In the genomic region with DNA sequence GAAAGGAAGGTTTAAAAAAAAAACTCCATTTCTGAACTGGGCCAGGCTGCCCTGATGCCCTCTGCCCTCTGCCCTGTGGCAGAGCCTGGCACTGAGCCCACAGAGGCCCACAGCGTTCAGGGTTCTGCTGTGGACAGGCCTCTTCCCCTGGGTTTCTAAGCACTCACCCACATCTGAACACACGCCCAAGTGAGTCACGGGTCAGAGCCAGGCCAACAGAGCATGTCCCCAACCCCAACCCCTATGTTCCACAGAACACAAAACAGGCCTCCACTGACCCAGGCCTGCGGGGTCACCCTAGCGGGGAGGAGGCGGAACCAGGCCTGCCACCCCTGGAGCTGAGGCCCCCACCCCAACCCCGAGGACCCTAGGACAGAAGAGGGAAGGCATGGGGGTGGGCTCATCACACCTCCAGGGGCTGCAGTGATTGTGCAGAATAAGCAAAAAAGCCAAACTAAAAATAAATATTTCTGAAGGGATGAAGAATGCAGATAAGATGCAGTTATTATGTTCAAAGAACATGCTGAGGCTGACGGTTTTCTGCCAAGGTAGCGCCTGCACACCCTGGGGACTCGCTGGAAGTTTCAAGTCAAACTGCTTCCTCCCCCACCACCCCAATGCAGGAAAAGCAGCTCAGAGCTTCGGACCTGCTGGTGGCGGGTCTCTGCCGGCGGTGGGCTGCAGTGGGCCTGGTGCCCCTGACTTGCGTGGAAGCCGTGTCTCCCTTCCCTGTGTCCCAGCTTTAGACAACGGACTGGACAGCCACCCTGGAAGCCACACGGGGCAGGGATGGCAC, we compare ENCODE assay signal across 10 cellular contexts. TPM values are rescaled to one million over a fixed set of nuclear protein-coding genes. Genes with fewer than 3 reads are reported as not detected.
DNase-seq lines count a peak whose midpoint lies in the region; ATAC-seq and TF ChIP-seq lines count a peak whose summit lies in the region.
"Had no signal": no experiment of that assay in that cellular context is flagged by ENCODE, and none has a peak within 500 bp of the region (broad histone marks: within the 10 kb centered on the region; RNA-seq: fewer than 3 reads in every experiment).

No MANE protein-coding gene starts in this region.

- H3K4me1 ChIP-seq in body of pancreas (peaks cover 4% of the 10 kb centered on the region), right lobe of liver (peaks cover 0 to 14% (median 6%) of the 10 kb centered on the region in 4 donors)

- 76 to 77% methylated on average over 13 to 18 of the region's 18 CpGs for WGBS in body of pancreas, 2 donors
- WGBS in right lobe of liver (ENCODE audit: insufficient coverage, low coverage, low lambda C conversion rate, missing lambda C conversion rate): 26% methylated on average over 4 of the region's 18 CpGs
- WGBS in lower leg skin, 2 donors: 63 to 69% methylated on average over 18 of the region's 18 CpGs

- no peak for TF ChIP-seq POLR2A in body of pancreas (IDR thresholded peaks at IDR 0.05)
- no peak for TF ChIP-seq POLR2A in right lobe of liver (IDR thresholded peaks at IDR 0.05)
- TF ChIP-seq POLR2A in lower leg skin (IDR thresholded peaks at IDR 0.05): no peak

- H3K9me3 ChIP-seq in body of pancreas: no peaks in the 10 kb centered on the region
- H3K9me3 ChIP-seq in right lobe of liver: no peaks in the 10 kb centered on the region

- peak; percentile 23 for DNase-seq in A172 (ENCODE audit: low spot score)
- peak; percentile 67 for DNase-seq in M059J (ENCODE audit: low read depth)
- peak in 1 of 4 donors; percentile 56 for DNase-seq in body of pancreas
- peak; percentile 84 to 92 (median 85) for DNase-seq in right lobe of liver
- DNase-seq in lower leg skin (ENCODE audit: low spot score in 2 of 2): no peak
- DNase-seq in GM20000 (ENCODE audit: low spot score): no peak
- DNase-seq in retina: no peak
- DNase-seq: OCI-M1 had no signal

- ATAC-seq in body of pancreas: peak; percentile 40
- peak; percentile 91 to 98 (median 96) for ATAC-seq in right lobe of liver
- no peak for ATAC-seq in GM21825 (IDR thresholded peaks at IDR 0.05; ENCODE audit: unreplicated experiment)

- intact Hi-C loops in body of pancreas (cut with DNase I) (no loop called here), right lobe of liver (cut with DNase I) (no loop called here), lower leg skin (cut with DNase I; ENCODE audit: low total_unique reads) (no loop called here)

- no peak overlapping the region for H3K27ac ChIP-seq in body of pancreas
- peak overlapping the region; percentile 6 to 38 (median 15) for H3K27ac ChIP-seq in right lobe of liver

- no peaks in the 10 kb centered on the region for H3K36me3 ChIP-seq in body of pancreas (replicated peaks in 1 of 2; ENCODE audit: insufficient read depth in 1 of 2, low read depth in 2 of 2)
- no peaks in the 10 kb centered on the region for H3K36me3 ChIP-seq in right lobe of liver

- peaks cover 0 to 4% of the 10 kb centered on the region in 2 donors for H3K27me3 ChIP-seq in body of pancreas
- H3K27me3 ChIP-seq in right lobe of liver: peaks cover 3 to 4% of the 10 kb centered on the region in 2 donors

- TF ChIP-seq CTCF in body of pancreas (IDR thresholded peaks at IDR 0.05) (no peak), right lobe of liver (IDR thresholded peaks at IDR 0.05) (no peak), lower leg skin (IDR thresholded peaks at IDR 0.05) (no peak), GM20000 (IDR thresholded peaks at IDR 0.05; ENCODE audit: extremely low read depth, missing control alignments) (no peak)

- H3K4me3 ChIP-seq in body of pancreas (no peak overlapping the region), right lobe of liver (no peak overlapping the region), lower leg skin (ENCODE audit: low read depth, poor library complexity, severe bottlenecking) (no peak overlapping the region)

RNA-seq across cellular contexts. Expression of gene WDR86, which starts 5.4 kb away (rescaled TPM):
- 0.10 TPM in 1 of 2 replicates, not detected in the other for total RNA-seq in A172 (2014; rRNA removed; shearing (Covaris generic))
- total RNA-seq in M059J (2014; rRNA removed; shearing (Covaris generic)): 0.05 TPM in 1 of 2 replicates, not detected in the other
- total RNA-seq in body of pancreas (10 to 100 TPM in 1 of 2 donors, 1 to 10 TPM in 1; 3.9 to 11.2 TPM), right lobe of liver (under 1 TPM in 5 of 6 experiments, not detected in 1; 0.31 to 0.74 (median 0.44) TPM), lower leg skin (1 to 10 TPM in 3 of 4 donors, not detected in 1; 1.4 to 2.4 (median 2.0) TPM)

RNA-seq across cellular contexts. Expression of gene CRYGN, which starts 35.5 kb away (rescaled TPM):
- 1.2 TPM in 1 of 2 replicates, not detected in the other for total RNA-seq in A172 (2014; rRNA removed; shearing (Covaris generic))
- total RNA-seq in M059J (2014; rRNA removed; shearing (Covaris generic)): not detected in 2 replicates
- total RNA-seq in body of pancreas: not detected
- total RNA-seq in right lobe of liver: not detected
- not detected for total RNA-seq in lower leg skin
- total RNA-seq: mononuclear cell had no signal

Comparison
In these comparisons a context has a peak if more than half of its experiments do, and no peak if none do; other contexts are left out.
1. DNase-seq: peak in A172 (single experiment), M059J (single experiment) and right lobe of liver (3 of 3); none in lower leg skin (0 of 2), GM20000 (single experiment) and retina (single experiment).
2. H3K27ac ChIP-seq: peak in right lobe of liver (3 of 3); none in body of pancreas (0 of 4).